1 cellular context compared by ENCODE assay signal in the genomic region with DNA sequence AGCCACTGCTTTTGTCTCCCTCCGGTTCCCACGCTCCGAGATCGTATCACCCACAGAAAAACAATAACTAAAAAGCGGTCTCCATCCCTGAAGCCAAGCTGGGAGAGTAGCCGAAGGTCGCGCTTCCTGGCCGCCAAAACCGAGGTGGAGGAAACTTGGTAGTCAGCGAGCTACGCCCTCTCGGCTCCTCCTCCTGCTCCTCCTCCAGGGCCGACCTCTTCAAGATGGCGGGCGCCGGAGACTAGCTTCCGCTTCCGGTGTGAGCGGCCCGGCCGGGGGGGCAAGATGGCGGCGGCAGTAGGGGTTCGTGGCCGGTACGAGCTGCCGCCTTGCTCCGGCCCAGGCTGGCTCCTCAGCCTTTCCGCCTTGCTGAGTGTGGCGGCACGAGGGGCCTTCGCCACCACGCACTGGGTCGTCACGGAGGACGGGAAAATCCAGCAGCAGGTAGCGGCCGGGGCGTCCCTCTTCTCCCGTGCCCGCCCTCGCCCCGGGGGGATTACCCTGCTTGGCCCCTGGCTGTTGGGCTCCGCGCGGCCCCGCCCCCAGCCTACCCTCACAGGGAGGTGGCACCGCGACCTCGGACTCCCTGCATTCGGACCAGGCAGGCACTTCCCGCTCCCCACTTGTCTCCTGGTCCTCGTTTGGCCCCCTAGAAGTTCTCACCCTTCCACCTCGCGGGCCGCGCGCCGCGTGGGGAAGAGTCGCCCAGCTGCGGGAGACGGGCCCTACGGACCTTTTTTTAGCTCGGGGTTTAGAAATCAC.
TF ChIP-seq lines count a peak whose summit lies in the region.

A gene with protein sequence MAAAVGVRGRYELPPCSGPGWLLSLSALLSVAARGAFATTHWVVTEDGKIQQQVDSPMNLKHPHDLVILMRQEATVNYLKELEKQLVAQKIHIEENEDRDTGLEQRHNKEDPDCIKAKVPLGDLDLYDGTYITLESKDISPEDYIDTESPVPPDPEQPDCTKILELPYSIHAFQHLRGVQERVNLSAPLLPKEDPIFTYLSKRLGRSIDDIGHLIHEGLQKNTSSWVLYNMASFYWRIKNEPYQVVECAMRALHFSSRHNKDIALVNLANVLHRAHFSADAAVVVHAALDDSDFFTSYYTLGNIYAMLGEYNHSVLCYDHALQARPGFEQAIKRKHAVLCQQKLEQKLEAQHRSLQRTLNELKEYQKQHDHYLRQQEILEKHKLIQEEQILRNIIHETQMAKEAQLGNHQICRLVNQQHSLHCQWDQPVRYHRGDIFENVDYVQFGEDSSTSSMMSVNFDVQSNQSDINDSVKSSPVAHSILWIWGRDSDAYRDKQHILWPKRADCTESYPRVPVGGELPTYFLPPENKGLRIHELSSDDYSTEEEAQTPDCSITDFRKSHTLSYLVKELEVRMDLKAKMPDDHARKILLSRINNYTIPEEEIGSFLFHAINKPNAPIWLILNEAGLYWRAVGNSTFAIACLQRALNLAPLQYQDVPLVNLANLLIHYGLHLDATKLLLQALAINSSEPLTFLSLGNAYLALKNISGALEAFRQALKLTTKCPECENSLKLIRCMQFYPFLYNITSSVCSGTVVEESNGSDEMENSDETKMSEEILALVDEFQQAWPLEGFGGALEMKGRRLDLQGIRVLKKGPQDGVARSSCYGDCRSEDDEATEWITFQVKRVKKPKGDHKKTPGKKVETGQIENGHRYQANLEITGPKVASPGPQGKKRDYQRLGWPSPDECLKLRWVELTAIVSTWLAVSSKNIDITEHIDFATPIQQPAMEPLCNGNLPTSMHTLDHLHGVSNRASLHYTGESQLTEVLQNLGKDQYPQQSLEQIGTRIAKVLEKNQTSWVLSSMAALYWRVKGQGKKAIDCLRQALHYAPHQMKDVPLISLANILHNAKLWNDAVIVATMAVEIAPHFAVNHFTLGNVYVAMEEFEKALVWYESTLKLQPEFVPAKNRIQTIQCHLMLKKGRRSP (plus strand): TSS at position 251 of the 762 bp plus-strand sequence. CDS start 35 bp downstream, at position 286.

TF ChIP-seq in K562, 482 proteins besides CTCF, POLR2A, EP300 and RAD21 (continued from another document and continues in another):
- TF ChIP-seq, protein P1, sequence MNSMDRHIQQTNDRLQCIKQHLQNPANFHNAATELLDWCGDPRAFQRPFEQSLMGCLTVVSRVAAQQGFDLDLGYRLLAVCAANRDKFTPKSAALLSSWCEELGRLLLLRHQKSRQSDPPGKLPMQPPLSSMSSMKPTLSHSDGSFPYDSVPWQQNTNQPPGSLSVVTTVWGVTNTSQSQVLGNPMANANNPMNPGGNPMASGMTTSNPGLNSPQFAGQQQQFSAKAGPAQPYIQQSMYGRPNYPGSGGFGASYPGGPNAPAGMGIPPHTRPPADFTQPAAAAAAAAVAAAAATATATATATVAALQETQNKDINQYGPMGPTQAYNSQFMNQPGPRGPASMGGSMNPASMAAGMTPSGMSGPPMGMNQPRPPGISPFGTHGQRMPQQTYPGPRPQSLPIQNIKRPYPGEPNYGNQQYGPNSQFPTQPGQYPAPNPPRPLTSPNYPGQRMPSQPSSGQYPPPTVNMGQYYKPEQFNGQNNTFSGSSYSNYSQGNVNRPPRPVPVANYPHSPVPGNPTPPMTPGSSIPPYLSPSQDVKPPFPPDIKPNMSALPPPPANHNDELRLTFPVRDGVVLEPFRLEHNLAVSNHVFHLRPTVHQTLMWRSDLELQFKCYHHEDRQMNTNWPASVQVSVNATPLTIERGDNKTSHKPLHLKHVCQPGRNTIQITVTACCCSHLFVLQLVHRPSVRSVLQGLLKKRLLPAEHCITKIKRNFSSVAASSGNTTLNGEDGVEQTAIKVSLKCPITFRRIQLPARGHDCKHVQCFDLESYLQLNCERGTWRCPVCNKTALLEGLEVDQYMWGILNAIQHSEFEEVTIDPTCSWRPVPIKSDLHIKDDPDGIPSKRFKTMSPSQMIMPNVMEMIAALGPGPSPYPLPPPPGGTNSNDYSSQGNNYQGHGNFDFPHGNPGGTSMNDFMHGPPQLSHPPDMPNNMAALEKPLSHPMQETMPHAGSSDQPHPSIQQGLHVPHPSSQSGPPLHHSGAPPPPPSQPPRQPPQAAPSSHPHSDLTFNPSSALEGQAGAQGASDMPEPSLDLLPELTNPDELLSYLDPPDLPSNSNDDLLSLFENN (IDR thresholded peaks at IDR 0.05; ENCODE audit: low read depth in 2 of 2, low read length in 2 of 2), result no peak; a peak in 1 of 4 replicates
- TF ChIP-seq, protein P2, sequence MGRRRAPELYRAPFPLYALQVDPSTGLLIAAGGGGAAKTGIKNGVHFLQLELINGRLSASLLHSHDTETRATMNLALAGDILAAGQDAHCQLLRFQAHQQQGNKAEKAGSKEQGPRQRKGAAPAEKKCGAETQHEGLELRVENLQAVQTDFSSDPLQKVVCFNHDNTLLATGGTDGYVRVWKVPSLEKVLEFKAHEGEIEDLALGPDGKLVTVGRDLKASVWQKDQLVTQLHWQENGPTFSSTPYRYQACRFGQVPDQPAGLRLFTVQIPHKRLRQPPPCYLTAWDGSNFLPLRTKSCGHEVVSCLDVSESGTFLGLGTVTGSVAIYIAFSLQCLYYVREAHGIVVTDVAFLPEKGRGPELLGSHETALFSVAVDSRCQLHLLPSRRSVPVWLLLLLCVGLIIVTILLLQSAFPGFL (CRISPR knock-in tag; IDR thresholded peaks at IDR 0.05), result 0 out of 2 replicates have a peak, but pooled peaks have one; percentile 13
- TF ChIP-seq TAF1 (IDR thresholded peaks at IDR 0.05; ENCODE audit: control insufficient read depth, extremely low read depth, insufficient read depth, low read length, severe bottlenecking) (peak; percentile 97), CREM (IDR thresholded peaks at IDR 0.05; ENCODE audit: low read depth) (peak; percentile 60; the same call in 1 of the 2 replicates), HNRNPK (IDR thresholded peaks at IDR 0.05; ENCODE audit: low read depth, low read length, poor library complexity, severe bottlenecking) (no peak), PHB (CRISPR knock-in tag; IDR thresholded peaks at IDR 0.05) (peak; percentile 61; the same call in 1 of the 2 replicates), RCOR1 (IDR thresholded peaks at IDR 0.05; ENCODE audit: borderline replicate concordance in 1 of 2, low read depth in 2 of 2, low read length in 2 of 2) (0 out of 4 replicates have a peak, but pooled peaks have one; percentile 13 to 59), PHF20 (IDR thresholded peaks at IDR 0.05; ENCODE audit: partially characterized antibody) (peak; percentile 75), ZNF766 (CRISPR knock-in tag; conservative IDR thresholded peaks at IDR 0.05) (peak; percentile 37; the same call in 1 of the 2 replicates), ZNF717 (CRISPR knock-in tag; IDR thresholded peaks at IDR 0.05) (0 out of 2 replicates have a peak, but pooled peaks have one; percentile 40), PHF8 (IDR thresholded peaks at IDR 0.05; ENCODE audit: borderline replicate concordance, low read length) (peak; percentile 99), ZNF146 (CRISPR knock-in tag; IDR thresholded peaks at IDR 0.05; ENCODE audit: unreplicated experiment) (peak; percentile 9), NCOR1 (IDR thresholded peaks at IDR 0.05) (no peak), CAMTA2 (CRISPR knock-in tag; conservative IDR thresholded peaks at IDR 0.05) (no peak)
- TF ChIP-seq, protein P3, sequence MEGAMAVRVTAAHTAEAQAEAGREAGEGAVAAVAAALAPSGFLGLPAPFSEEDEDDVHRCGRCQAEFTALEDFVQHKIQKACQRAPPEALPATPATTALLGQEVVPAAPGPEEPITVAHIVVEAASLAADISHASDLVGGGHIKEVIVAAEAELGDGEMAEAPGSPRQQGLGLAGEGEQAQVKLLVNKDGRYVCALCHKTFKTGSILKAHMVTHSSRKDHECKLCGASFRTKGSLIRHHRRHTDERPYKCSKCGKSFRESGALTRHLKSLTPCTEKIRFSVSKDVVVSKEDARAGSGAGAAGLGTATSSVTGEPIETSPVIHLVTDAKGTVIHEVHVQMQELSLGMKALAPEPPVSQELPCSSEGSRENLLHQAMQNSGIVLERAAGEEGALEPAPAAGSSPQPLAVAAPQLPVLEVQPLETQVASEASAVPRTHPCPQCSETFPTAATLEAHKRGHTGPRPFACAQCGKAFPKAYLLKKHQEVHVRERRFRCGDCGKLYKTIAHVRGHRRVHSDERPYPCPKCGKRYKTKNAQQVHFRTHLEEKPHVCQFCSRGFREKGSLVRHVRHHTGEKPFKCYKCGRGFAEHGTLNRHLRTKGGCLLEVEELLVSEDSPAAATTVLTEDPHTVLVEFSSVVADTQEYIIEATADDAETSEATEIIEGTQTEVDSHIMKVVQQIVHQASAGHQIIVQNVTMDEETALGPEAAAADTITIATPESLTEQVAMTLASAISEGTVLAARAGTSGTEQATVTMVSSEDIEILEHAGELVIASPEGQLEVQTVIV (CRISPR knock-in tag; IDR thresholded peaks at IDR 0.05; ENCODE audit: borderline replicate concordance), result no peak
- TF ChIP-seq, protein P4, sequence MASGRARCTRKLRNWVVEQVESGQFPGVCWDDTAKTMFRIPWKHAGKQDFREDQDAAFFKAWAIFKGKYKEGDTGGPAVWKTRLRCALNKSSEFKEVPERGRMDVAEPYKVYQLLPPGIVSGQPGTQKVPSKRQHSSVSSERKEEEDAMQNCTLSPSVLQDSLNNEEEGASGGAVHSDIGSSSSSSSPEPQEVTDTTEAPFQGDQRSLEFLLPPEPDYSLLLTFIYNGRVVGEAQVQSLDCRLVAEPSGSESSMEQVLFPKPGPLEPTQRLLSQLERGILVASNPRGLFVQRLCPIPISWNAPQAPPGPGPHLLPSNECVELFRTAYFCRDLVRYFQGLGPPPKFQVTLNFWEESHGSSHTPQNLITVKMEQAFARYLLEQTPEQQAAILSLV (tag; IDR thresholded peaks at IDR 0.05), result no peak
- TF ChIP-seq, protein P5, sequence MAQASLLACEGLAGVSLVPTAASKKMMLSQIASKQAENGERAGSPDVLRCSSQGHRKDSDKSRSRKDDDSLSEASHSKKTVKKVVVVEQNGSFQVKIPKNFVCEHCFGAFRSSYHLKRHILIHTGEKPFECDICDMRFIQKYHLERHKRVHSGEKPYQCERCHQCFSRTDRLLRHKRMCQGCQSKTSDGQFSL (CRISPR knock-in tag; IDR thresholded peaks at IDR 0.05), result peak; percentile 94
- TF ChIP-seq, protein P5 (tag; IDR thresholded peaks at IDR 0.05), result no peak; a peak in 1 of 4 replicates
- TF ChIP-seq, protein P6, sequence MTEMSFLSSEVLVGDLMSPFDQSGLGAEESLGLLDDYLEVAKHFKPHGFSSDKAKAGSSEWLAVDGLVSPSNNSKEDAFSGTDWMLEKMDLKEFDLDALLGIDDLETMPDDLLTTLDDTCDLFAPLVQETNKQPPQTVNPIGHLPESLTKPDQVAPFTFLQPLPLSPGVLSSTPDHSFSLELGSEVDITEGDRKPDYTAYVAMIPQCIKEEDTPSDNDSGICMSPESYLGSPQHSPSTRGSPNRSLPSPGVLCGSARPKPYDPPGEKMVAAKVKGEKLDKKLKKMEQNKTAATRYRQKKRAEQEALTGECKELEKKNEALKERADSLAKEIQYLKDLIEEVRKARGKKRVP (CRISPR knock-in tag; IDR thresholded peaks at IDR 0.05), result 0 out of 2 replicates have a peak, but pooled peaks have one; percentile 28
- TF ChIP-seq, protein P7, sequence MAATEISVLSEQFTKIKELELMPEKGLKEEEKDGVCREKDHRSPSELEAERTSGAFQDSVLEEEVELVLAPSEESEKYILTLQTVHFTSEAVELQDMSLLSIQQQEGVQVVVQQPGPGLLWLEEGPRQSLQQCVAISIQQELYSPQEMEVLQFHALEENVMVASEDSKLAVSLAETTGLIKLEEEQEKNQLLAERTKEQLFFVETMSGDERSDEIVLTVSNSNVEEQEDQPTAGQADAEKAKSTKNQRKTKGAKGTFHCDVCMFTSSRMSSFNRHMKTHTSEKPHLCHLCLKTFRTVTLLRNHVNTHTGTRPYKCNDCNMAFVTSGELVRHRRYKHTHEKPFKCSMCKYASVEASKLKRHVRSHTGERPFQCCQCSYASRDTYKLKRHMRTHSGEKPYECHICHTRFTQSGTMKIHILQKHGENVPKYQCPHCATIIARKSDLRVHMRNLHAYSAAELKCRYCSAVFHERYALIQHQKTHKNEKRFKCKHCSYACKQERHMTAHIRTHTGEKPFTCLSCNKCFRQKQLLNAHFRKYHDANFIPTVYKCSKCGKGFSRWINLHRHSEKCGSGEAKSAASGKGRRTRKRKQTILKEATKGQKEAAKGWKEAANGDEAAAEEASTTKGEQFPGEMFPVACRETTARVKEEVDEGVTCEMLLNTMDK (IDR thresholded peaks at IDR 0.05; ENCODE audit: borderline replicate concordance, insufficient read depth, low read depth, low read length, poor library complexity, severe bottlenecking), result no peak
